ENCODE assay signal across 8 cellular contexts in the genomic region with DNA sequence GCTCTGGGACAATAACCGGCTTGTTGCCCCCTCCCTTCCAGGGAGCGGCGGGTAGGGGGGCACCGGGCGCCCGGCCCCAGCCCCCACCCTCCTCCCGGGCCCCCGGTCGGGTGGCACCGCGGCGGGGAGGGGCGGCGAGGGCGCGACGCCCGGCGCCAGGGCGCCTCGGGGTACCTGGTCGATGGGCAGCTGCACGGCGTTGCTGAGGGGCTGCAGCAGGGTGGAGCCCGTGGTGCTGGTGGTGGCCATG. TPM values are rescaled to one million over a fixed set of nuclear protein-coding genes. Genes with fewer than 3 reads are reported as not detected.
DNase-seq lines count a peak whose midpoint lies in the region; ATAC-seq, FAIRE-seq and TF ChIP-seq lines count a peak whose summit lies in the region.

No MANE protein-coding gene starts in this region.

- no peak for ATAC-seq in GM19351 (IDR thresholded peaks at IDR 0.05; ENCODE audit: unreplicated experiment)
- ATAC-seq in GM18498 (IDR thresholded peaks at IDR 0.05; ENCODE audit: unreplicated experiment), result no peak

- TF ChIP-seq CTCF in WERI-Rb-1 (IDR thresholded peaks at IDR 0.05; ENCODE audit: low read depth, low read length), result no peak

- H3K4me1 ChIP-seq in GM23248 (ENCODE audit: insufficient read depth), result peaks cover 38% of the 10 kb centered on the region
- peaks cover 25% of the 10 kb centered on the region for H3K4me1 ChIP-seq in iPS-15b (ENCODE audit: control insufficient read depth, insufficient read depth, low read length)
- no peaks in the 10 kb centered on the region for H3K4me1 ChIP-seq in small intestine (ENCODE audit: control insufficient read depth in 2 of 2, insufficient read depth in 1 of 2, low read depth in 1 of 2, low read length in 1 of 2)

- H3K9me3 ChIP-seq in GM23248 (ENCODE audit: low read depth) (no peaks in the 10 kb centered on the region), WERI-Rb-1 (ENCODE audit: severe bottlenecking) (peaks cover 4% of the 10 kb centered on the region), iPS-15b (ENCODE audit: control insufficient read depth, insufficient read depth, low read length) (no peaks in the 10 kb centered on the region), small intestine (ENCODE audit: control insufficient read depth, low read depth) (no peaks in the 10 kb centered on the region)

- H3K27me3 ChIP-seq in GM23248 (replicated peaks; ENCODE audit: insufficient read depth) (no peaks in the 10 kb centered on the region), WERI-Rb-1 (ENCODE audit: insufficient read depth, low read depth, severe bottlenecking) (no peaks in the 10 kb centered on the region), iPS-15b (ENCODE audit: control insufficient read depth, insufficient read depth, low read length) (peaks cover 8% of the 10 kb centered on the region), small intestine (ENCODE audit: control insufficient read depth in 2 of 2, insufficient read depth in 2 of 2, low read length in 2 of 2) (no peaks in the 10 kb centered on the region)

- DNase-seq in GM23248 (no peak), WERI-Rb-1 (no peak), small intestine (no peak), NCI-H1417 treated with DMSO at 0.1 percent for 48 hours (lab: John Stamatoyannopoulos, UW) (no peak), H54 (ENCODE audit: insufficient read length, low spot score) (no peak)

- peak overlapping the region; percentile 81 for H2AFZ ChIP-seq in GM23248

- H3K9ac ChIP-seq in GM23248 (peak overlapping the region; percentile 84), iPS-15b (ENCODE audit: low read depth, low read length) (no peak overlapping the region)

- peaks cover 49% of the 10 kb centered on the region for H3K79me2 ChIP-seq in GM23248 (ENCODE audit: insufficient read depth)

- in situ Hi-C loops in GM23248 (cut with MboI), result no loop called here

- H3K36me3 ChIP-seq in GM23248 (ENCODE audit: low read depth), result no peaks in the 10 kb centered on the region
- peaks cover 8% of the 10 kb centered on the region for H3K36me3 ChIP-seq in WERI-Rb-1
- H3K36me3 ChIP-seq in iPS-15b (ENCODE audit: control insufficient read depth, insufficient read depth, low read length), result no peaks in the 10 kb centered on the region
- no peaks in the 10 kb centered on the region for H3K36me3 ChIP-seq in small intestine (ENCODE audit: control insufficient read depth in 2 of 2, insufficient read depth in 2 of 2, low read length in 2 of 2)

- peak overlapping the region; percentile 93 for H3K4me3 ChIP-seq in GM23248
- peak overlapping the region; percentile 62 for H3K4me3 ChIP-seq in WERI-Rb-1 (ENCODE audit: low read depth, low read length)
- peak overlapping the region; percentile 56 for H3K4me3 ChIP-seq in iPS-15b (ENCODE audit: low read depth, low read length)
- peak overlapping the region; percentile 78 to 87 for H3K4me3 ChIP-seq in small intestine (ENCODE audit: low read depth in 1 of 2, low read length in 2 of 2)

- 0 to 2% methylated on average over 1 to 20 of the region's 25 CpGs for WGBS in GM23248 (ENCODE audit: low coverage in 1 of 2, low lambda C conversion rate in 2 of 2, missing lambda C conversion rate in 2 of 2), 2 experiments
- 0 to 2% (median 1%) methylated on average over 5 to 25 of the region's 25 CpGs for WGBS in small intestine, 3 donors

- H4K20me1 ChIP-seq in GM23248 (ENCODE audit: insufficient read depth), result no peaks in the 10 kb centered on the region

- no peak for FAIRE-seq in small intestine (lab: Jason Lieb, UNC)
- no peak for FAIRE-seq in H54 (lab: Jason Lieb, UNC)

- peak overlapping the region; percentile 87 for H3K4me2 ChIP-seq in GM23248 (ENCODE audit: unreplicated experiment)

- TF ChIP-seq POLR2A in H54 (IDR thresholded peaks at IDR 0.05; ENCODE audit: low read depth, low read length), result no peak

- H3K27ac ChIP-seq in GM23248 (no peak overlapping the region), WERI-Rb-1 (peak overlapping the region; percentile 64), small intestine (ENCODE audit: low read depth in 1 of 2, low read length in 1 of 2) (peak overlapping the region in 1 of 2 donors; percentile 24)

- peaks cover 20% of the 10 kb centered on the region for H3F3A ChIP-seq in GM23248 (ENCODE audit: insufficient read depth)

- H3K9me2 ChIP-seq in GM23248 (ENCODE audit: insufficient read depth), result no peaks in the 10 kb centered on the region

RNA-seq across cellular contexts. Expression of a gene that starts 0.2 kb away (rescaled TPM):
- total RNA-seq in GM23248 (2014; rRNA removed; shearing (Covaris generic)), result 87.4 and 116 TPM in 2 replicates
- polyA plus RNA-seq in GM23248 (2016; fragmentation: Nextera tagmentation; extraction: Ambion mirVana), result 103 and 107 TPM in 2 replicates
- polyA plus RNA-seq in small intestine, result 1 to 10 TPM; 1.4 to 3.2 (median 1.8) TPM

Comparison
In these comparisons a context has a peak if more than half of its experiments do, and no peak if none do; other contexts are left out.
1. RNA of a gene that starts 0.2 kb away (polyA plus RNA-seq): 103 to 107 TPM in GM23248; 1.4 to 3.2 TPM in small intestine; every median in the first group is over 10 times any median in the second.
2. Peak in every context shown above with its lines, with median percentiles within 50 percentile points of each other: H3K4me3 ChIP-seq.